In genomic region chr17:57247261-57247660, GRCh38 we compare ENCODE assay signal across 35 cellular contexts.
"Had no signal": no experiment of that assay in that cellular context is flagged by ENCODE, and none has a peak within 500 bp of the region (broad histone marks: within the 10 kb centered on the region; RNA-seq: fewer than 3 reads in every experiment).

No MANE protein-coding gene starts in this region.

- DNase-seq: Karpas-422, Kasumi-1, KG1, MG63, MM.1S, MV-4-11, NCI-H1048, NCI-H1092, NCI-H1092 treated with DMSO at 0.1 percent for 48 hours, NCI-H1105, NCI-H1105 treated with DMSO at 0.1 percent for 48 hours, NCI-H1417, NCI-H1417 treated with DMSO at 0.1 percent for 48 hours, NCI-H1436, NCI-H1436 treated with DMSO at 0.1 percent for 48 hours, NCI-H146, NCI-H1694, NCI-H1694 treated with DMSO at 0.1 percent for 48 hours, NCI-H187, NCI-H187 treated with DMSO at 0.1 percent for 48 hours, NCI-H1930, NCI-H2029, NCI-H2029 treated with DMSO at 0.1 percent for 48 hours, NCI-H2081, NCI-H2081 treated with DMSO at 0.1 percent for 48 hours, NCI-H2107, NCI-H2171, NCI-H2171 treated with DMSO at 0.1 percent for 48 hours, NCI-H2227 treated with DMSO at 0.1 percent for 48 hours, NCI-H226, NCI-H345, NCI-H446, NCI-H446 treated with DMSO at 0.1 percent for 48 hours, NCI-H510A had no signal

- H3K4me3 ChIP-seq: MG63 had no signal

- H3K36me3 ChIP-seq: MG63 had no signal

- H3K27ac ChIP-seq: KMS-11 had no signal
